In the genomic region with DNA sequence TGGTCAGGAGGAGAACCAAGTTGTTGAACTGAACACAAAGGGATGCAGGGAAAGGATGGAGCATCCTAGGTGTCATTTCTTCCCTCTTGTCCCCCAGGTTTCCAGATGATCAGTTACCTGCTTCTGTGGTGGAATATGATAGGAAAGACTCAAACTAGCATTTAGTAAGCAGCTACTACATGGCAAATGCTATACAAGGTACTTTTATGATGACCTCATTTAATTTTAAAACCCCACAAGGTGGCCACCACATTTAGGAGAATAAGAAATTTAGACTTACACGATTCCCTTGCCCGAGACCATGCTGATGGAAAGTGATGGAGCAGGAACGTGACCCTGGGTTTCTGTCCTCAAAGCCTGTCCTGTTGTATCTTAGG, we compare ENCODE assay signal across 14 cellular contexts. TPM values are rescaled to one million over a fixed set of nuclear protein-coding genes. Genes with fewer than 3 reads are reported as not detected.
DNase-seq lines count a peak whose midpoint lies in the region; ATAC-seq and TF ChIP-seq lines count a peak whose summit lies in the region.
"Had no signal": no experiment of that assay in that cellular context is flagged by ENCODE, and none has a peak within 500 bp of the region (broad histone marks: within the 10 kb centered on the region; RNA-seq: fewer than 3 reads in every experiment).

No MANE protein-coding gene starts in this region.

- H3K9me3 Mint-ChIP-seq in activated naive CD4-positive, alpha-beta T cell treated with anti-CD3 and anti-CD28 coated beads for 36 hours, result no peaks in the 10 kb centered on the region
- H3K9me3 Mint-ChIP-seq in activated naive CD4-positive, alpha-beta T cell treated with anti-CD3 and anti-CD28 coated beads, Interleukin-2, amount 10 ng/mL, durations not matched to agents 7 days and 5 days, result no peaks in the 10 kb centered on the region
- H3K9me3 Mint-ChIP-seq in osteocyte (ENCODE audit: unreplicated experiment), result no peaks in the 10 kb centered on the region
- H3K9me3 Mint-ChIP-seq: dendritic cell treated with granulocyte-macrophage colony-stimulating factor and Interleukin-4, amounts not matched to agents 40 ng/mL and 50 ng/mL, for 4 days; GM23338 had no signal

- peak overlapping the region; percentile 84 for H3K27ac Mint-ChIP-seq in activated naive CD4-positive, alpha-beta T cell treated with anti-CD3 and anti-CD28 coated beads for 36 hours
- H3K27ac Mint-ChIP-seq in activated naive CD4-positive, alpha-beta T cell treated with anti-CD3 and anti-CD28 coated beads, Interleukin-2, amount 10 ng/mL, durations not matched to agents 7 days and 5 days, result no peak overlapping the region
- no peak overlapping the region for H3K27ac Mint-ChIP-seq in osteocyte (ENCODE audit: unreplicated experiment)
- H3K27ac Mint-ChIP-seq: dendritic cell treated with granulocyte-macrophage colony-stimulating factor and Interleukin-4, amounts not matched to agents 40 ng/mL and 50 ng/mL, for 4 days; GM23338 had no signal

- DNase-seq in activated naive CD4-positive, alpha-beta T cell treated with anti-CD3 and anti-CD28 coated beads for 36 hours, result no peak
- DNase-seq in activated naive CD4-positive, alpha-beta T cell treated with anti-CD3 and anti-CD28 coated beads, Interleukin-2, amount 10 ng/mL, durations not matched to agents 7 days and 5 days, result no peak
- DNase-seq in stimulated activated naive CD8-positive, alpha-beta T cell treated with anti-CD3 and anti-CD28 coated beads, Interleukin-15, Interleukin-2, amounts not matched to agents 100 U/mL and 50 U/mL, for 24 hours, result no peak
- DNase-seq in NCI-H82 treated with DMSO at 0.1 percent for 48 hours (lab: John Stamatoyannopoulos, UW; ENCODE audit: unreplicated experiment), result no peak
- no peak for DNase-seq in anterior cingulate cortex (lab: John Stamatoyannopoulos, UW)
- no peak for DNase-seq in osteocyte (ENCODE audit: extremely low spot score, unreplicated experiment)
- DNase-seq: mesenchymal stem cell, NCI-H187 treated with DMSO at 0.1 percent for 48 hours, ovary, SK-N-SH had no signal

- H3K4me3 Mint-ChIP-seq in activated naive CD4-positive, alpha-beta T cell treated with anti-CD3 and anti-CD28 coated beads for 36 hours, result peak overlapping the region; percentile 31
- H3K4me3 Mint-ChIP-seq in activated naive CD4-positive, alpha-beta T cell treated with anti-CD3 and anti-CD28 coated beads, Interleukin-2, amount 10 ng/mL, durations not matched to agents 7 days and 5 days, result no peak overlapping the region
- H3K4me3 Mint-ChIP-seq in osteocyte (ENCODE audit: unreplicated experiment), result no peak overlapping the region
- H3K4me3 Mint-ChIP-seq: dendritic cell treated with granulocyte-macrophage colony-stimulating factor and Interleukin-4, amounts not matched to agents 40 ng/mL and 50 ng/mL, for 4 days; GM23338 had no signal

- peaks cover 2% of the 10 kb centered on the region for H3K27me3 Mint-ChIP-seq in activated naive CD4-positive, alpha-beta T cell treated with anti-CD3 and anti-CD28 coated beads for 36 hours (ENCODE audit: low read depth)
- peaks cover 10% of the 10 kb centered on the region for H3K27me3 Mint-ChIP-seq in activated naive CD4-positive, alpha-beta T cell treated with anti-CD3 and anti-CD28 coated beads, Interleukin-2, amount 10 ng/mL, durations not matched to agents 7 days and 5 days
- H3K27me3 Mint-ChIP-seq in osteocyte (ENCODE audit: unreplicated experiment), result no peaks in the 10 kb centered on the region
- H3K27me3 Mint-ChIP-seq: dendritic cell treated with granulocyte-macrophage colony-stimulating factor and Interleukin-4, amounts not matched to agents 40 ng/mL and 50 ng/mL, for 4 days had no signal

- H3K36me3 Mint-ChIP-seq in activated naive CD4-positive, alpha-beta T cell treated with anti-CD3 and anti-CD28 coated beads for 36 hours (ENCODE audit: low read depth), result peaks cover 6% of the 10 kb centered on the region
- H3K36me3 Mint-ChIP-seq in activated naive CD4-positive, alpha-beta T cell treated with anti-CD3 and anti-CD28 coated beads, Interleukin-2, amount 10 ng/mL, durations not matched to agents 7 days and 5 days, result peaks cover 24% of the 10 kb centered on the region
- H3K36me3 Mint-ChIP-seq in osteocyte (ENCODE audit: unreplicated experiment), result peaks cover 4% of the 10 kb centered on the region

- TF ChIP-seq CTCF in osteocyte (IDR thresholded peaks at IDR 0.05), result no peak

- CTCF ChIA-PET in activated naive CD4-positive, alpha-beta T cell treated with anti-CD3 and anti-CD28 coated beads for 36 hours (lab: Charles Lee), result interaction anchor here (0.5 to 1.6 kb wide), 8 partner anchors 10 to 423 kb away, joined by 3 to 5 read pairs (median 3); partner anchors contain the start of gene CCR4
- CTCF ChIA-PET in activated naive CD4-positive, alpha-beta T cell treated with anti-CD3 and anti-CD28 coated beads, Interleukin-2, amount 10 ng/mL, durations not matched to agents 7 days and 5 days (lab: Charles Lee), result interaction anchor here (1.0 to 1.1 kb wide), 2 partner anchors 49 to 82 kb away, joined by 3 read pairs; no protein-coding TSS in a partner anchor

- peak; percentile 8 for ATAC-seq in GM21786 (IDR thresholded peaks at IDR 0.05; ENCODE audit: unreplicated experiment)
- peak; percentile 4 for ATAC-seq in HG03558 (IDR thresholded peaks at IDR 0.05; ENCODE audit: extremely low read depth, unreplicated experiment)
- peak; percentile 10 for ATAC-seq in stimulated activated naive CD8-positive, alpha-beta T cell treated with anti-CD3 and anti-CD28 coated beads, Interleukin-15, Interleukin-2, amounts not matched to agents 100 U/mL and 50 U/mL, for 24 hours
- ATAC-seq: GM23338 had no signal

- H3K4me1 Mint-ChIP-seq in activated naive CD4-positive, alpha-beta T cell treated with anti-CD3 and anti-CD28 coated beads for 36 hours (ENCODE audit: low read depth), result peaks cover 54% of the 10 kb centered on the region
- peaks cover 42% of the 10 kb centered on the region for H3K4me1 Mint-ChIP-seq in activated naive CD4-positive, alpha-beta T cell treated with anti-CD3 and anti-CD28 coated beads, Interleukin-2, amount 10 ng/mL, durations not matched to agents 7 days and 5 days
- H3K4me1 Mint-ChIP-seq in osteocyte (ENCODE audit: unreplicated experiment), result no peaks in the 10 kb centered on the region

- intact Hi-C loops in activated naive CD4-positive, alpha-beta T cell treated with anti-CD3 and anti-CD28 coated beads for 36 hours (cut with micrococcal nuclease), result loop anchor here (2.0 to 10.0 kb wide), 2 partner anchors 39 to 1237 kb away; no protein-coding TSS in a partner anchor

RNA-seq across cellular contexts. Expression of gene CCR4, which starts 40.9 kb away (rescaled TPM):
- total RNA-seq in activated naive CD4-positive, alpha-beta T cell treated with anti-CD3 and anti-CD28 coated beads for 36 hours, result 10 to 100 TPM; 27.9 to 28.8 TPM
- total RNA-seq in osteocyte, result not detected in 2 replicates

Comparison
In these comparisons a context has a peak if more than half of its experiments do, and no peak if none do; other contexts are left out.
1. RNA of gene CCR4, which starts 40.9 kb away (total RNA-seq): 27.9 to 28.8 TPM in activated naive CD4-positive, alpha-beta T cell treated with anti-CD3 and anti-CD28 coated beads for 36 hours; not detected in osteocyte; every median in the first group is over 10 times any median in the second.
2. Peak in every context shown above with its lines, with median percentiles within 50 percentile points of each other: ATAC-seq.